In genomic region chr10:24449769-24450310, GRCh38 we compare ENCODE assay signal across 13 cellular contexts.
DNase-seq lines count a peak whose midpoint lies in the region; ATAC-seq and TF ChIP-seq lines count a peak whose summit lies in the region.
"Had no signal": no experiment of that assay in that cellular context is flagged by ENCODE, and none has a peak within 500 bp of the region (broad histone marks: within the 10 kb centered on the region; RNA-seq: fewer than 3 reads in every experiment).

No MANE protein-coding gene starts in this region.

- CTCF ChIA-PET in AG04449 (lab: Yijun Ruan, JAX), result interaction anchor here (0.9 to 1.5 kb wide), 4 partner anchors 11 to 54 kb away, joined by 3 to 4 read pairs (median 4); no protein-coding TSS in a partner anchor

- ATAC-seq in GM21515 (IDR thresholded peaks at IDR 0.05; ENCODE audit: unreplicated experiment) (no peak), natural killer cell (no peak)
- ATAC-seq: activated CD8-positive, alpha-beta T cell treated with anti-CD3 and anti-CD28 coated beads, Interleukin-2, amount 10 ng/mL, durations not matched to agents 7 days and 5 days had no signal

- POLR2A ChIA-PET in AG04449 (lab: Yijun Ruan, JAX), result interaction anchor here (0.9 to 1.8 kb wide), 2 partner anchors 15 to 66 kb away, joined by 3 to 5 read pairs; no protein-coding TSS in a partner anchor

- peak overlapping the region; percentile 51 for H3K9ac ChIP-seq in KMS-11
- no peak overlapping the region for H3K9ac ChIP-seq in parathyroid adenoma

- TF ChIP-seq CTCF in AG04449 (IDR thresholded peaks at IDR 0.05; ENCODE audit: insufficient read depth, low read length, missing control alignments), result no peak
- no peak for TF ChIP-seq CTCF in KMS-11 (conservative IDR thresholded peaks at IDR 0.05; ENCODE audit: low read depth, low read length)
- TF ChIP-seq CTCF in coronary artery (IDR thresholded peaks at IDR 0.05), result no peak
- TF ChIP-seq CTCF in parathyroid adenoma (IDR thresholded peaks at IDR 0.05), result no peak
- TF ChIP-seq CTCF in natural killer cell (IDR thresholded peaks at IDR 0.05), result no peak

- H3K36me3 ChIP-seq in KMS-11 (ENCODE audit: insufficient read depth) (no peaks in the 10 kb centered on the region), parathyroid adenoma (ENCODE audit: control insufficient read depth, insufficient read depth, low read length) (no peaks in the 10 kb centered on the region)

- H3K27me3 ChIP-seq in KMS-11 (ENCODE audit: insufficient read depth, low read depth) (no peaks in the 10 kb centered on the region), parathyroid adenoma (ENCODE audit: control insufficient read depth, insufficient read depth, low read length) (no peaks in the 10 kb centered on the region)

- H3K4me3 Mint-ChIP-seq in natural killer cell, result no peak overlapping the region
- H3K4me3 Mint-ChIP-seq: activated CD8-positive, alpha-beta T cell treated with anti-CD3 and anti-CD28 coated beads, Interleukin-2, amount 10 ng/mL, durations not matched to agents 7 days and 5 days; neural crest cell had no signal

- H3K4me2 ChIP-seq in KMS-11, result peak overlapping the region; percentile 72
- H3K4me2 ChIP-seq in parathyroid adenoma (ENCODE audit: low read length), result peak overlapping the region; percentile 61

- H3K9me3 Mint-ChIP-seq in natural killer cell, result peaks cover 0 to 2% of the 10 kb centered on the region in 2 donors
- H3K9me3 Mint-ChIP-seq: neural crest cell had no signal

- H3K4me1 ChIP-seq in KMS-11 (ENCODE audit: low read depth, poor library complexity, severe bottlenecking) (peaks cover 30% of the 10 kb centered on the region), parathyroid adenoma (peaks cover 21% of the 10 kb centered on the region)

- H3K27ac Mint-ChIP-seq in natural killer cell, result no peak overlapping the region
- H3K27ac Mint-ChIP-seq: activated CD8-positive, alpha-beta T cell treated with anti-CD3 and anti-CD28 coated beads, Interleukin-2, amount 10 ng/mL, durations not matched to agents 7 days and 5 days had no signal

- no peaks in the 10 kb centered on the region for H3K79me2 ChIP-seq in KMS-11 (ENCODE audit: insufficient read depth, low read depth)
- H3K79me2 ChIP-seq in parathyroid adenoma, result no peaks in the 10 kb centered on the region

- no peaks in the 10 kb centered on the region for H3K4me1 Mint-ChIP-seq in natural killer cell

- H2AFZ ChIP-seq in KMS-11 (ENCODE audit: low read depth), result peak overlapping the region; percentile 75
- H2AFZ ChIP-seq in parathyroid adenoma, result no peak overlapping the region

- H3K4me3 ChIP-seq in AG04449 (ENCODE audit: low read depth, low read length) (peak overlapping the region; percentile 59), KMS-11 (IDR thresholded peaks at IDR 0.05; ENCODE audit: insufficient read depth, low read depth, low read length) (no peak overlapping the region), coronary artery (peak overlapping the region; percentile 53), parathyroid adenoma (ENCODE audit: low read depth, low read length) (peak overlapping the region; percentile 17)

- H3K27me3 Mint-ChIP-seq in natural killer cell (ENCODE audit: low read depth in 2 of 2), result peaks cover 5 to 13% of the 10 kb centered on the region in 2 donors

- H3K27ac ChIP-seq in KMS-11 (peak overlapping the region; percentile 80), coronary artery (peak overlapping the region in 1 of 2 donors; percentile 57), parathyroid adenoma (peak overlapping the region; percentile 46)
- H3K27ac ChIP-seq: C4-2B had no signal

- no peaks in the 10 kb centered on the region for H4K20me1 ChIP-seq in KMS-11 (ENCODE audit: insufficient read depth)

- DNase-seq in AG04449 (ENCODE audit: low read depth, low spot score), result no peak
- no peak for DNase-seq in coronary artery (ENCODE audit: low spot score)
- DNase-seq in MV-4-11 (lab: John Stamatoyannopoulos, UW), result no peak
- no peak for DNase-seq in COLO829 (ENCODE audit: low spot score)
- DNase-seq in natural killer cell, result no peak
- DNase-seq: activated CD8-positive, alpha-beta T cell treated with anti-CD3 and anti-CD28 coated beads, Interleukin-2, amount 10 ng/mL, durations not matched to agents 7 days and 5 days; cerebellar nuclear complex; KG1 had no signal

- H3K36me3 Mint-ChIP-seq in natural killer cell, result no peaks in the 10 kb centered on the region

- intact Hi-C loops in natural killer cell (cut with micrococcal nuclease), result no loop called here

- no peaks in the 10 kb centered on the region for H3K9me3 ChIP-seq in parathyroid adenoma (ENCODE audit: control insufficient read depth, low read length)
